ENCODE assay signal across 8 cellular contexts in the genomic region with DNA sequence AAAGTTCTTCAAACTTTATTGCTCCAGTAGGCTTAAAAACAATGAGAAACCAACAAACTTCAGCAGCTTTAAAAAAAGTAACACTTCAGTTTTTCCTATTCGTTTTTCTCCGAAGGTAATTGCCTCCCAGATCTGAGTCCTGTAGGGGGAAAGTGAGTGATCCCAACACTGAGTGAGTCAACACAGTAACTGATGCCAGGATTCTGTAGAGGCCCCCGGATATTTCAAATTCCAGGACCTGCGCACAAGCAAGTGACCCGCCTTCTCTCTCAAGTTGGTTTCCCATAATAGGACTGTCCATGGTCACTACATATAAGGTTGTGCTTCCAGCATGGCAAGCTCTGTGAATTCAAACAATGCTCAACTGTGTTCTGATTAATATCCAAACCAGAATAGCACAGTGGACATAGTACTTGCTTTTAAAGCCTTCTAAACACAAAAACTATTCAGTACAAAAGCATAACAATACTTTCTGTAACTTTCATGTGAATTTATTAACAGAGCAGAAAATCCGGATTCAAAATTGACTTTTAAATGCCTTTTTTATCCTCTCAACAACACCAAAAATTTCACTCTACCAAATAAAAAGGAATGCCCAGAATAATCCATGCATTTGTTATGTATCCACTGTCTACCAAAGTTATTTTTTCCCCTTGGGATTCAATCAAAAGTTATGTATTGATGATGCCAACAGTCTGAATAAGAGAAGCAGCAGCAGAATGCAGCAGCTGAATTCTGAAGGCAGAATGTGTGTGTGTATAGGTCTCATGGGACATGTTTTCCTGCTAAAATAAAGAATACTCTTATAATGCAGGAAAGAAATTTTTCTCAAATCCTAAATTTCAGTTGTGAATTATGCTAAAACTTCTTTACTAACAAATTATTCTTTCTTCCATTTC. TPM values are rescaled to one million over a fixed set of nuclear protein-coding genes. Genes with fewer than 3 reads are reported as not detected.
DNase-seq lines count a peak whose midpoint lies in the region; ATAC-seq and TF ChIP-seq lines count a peak whose summit lies in the region.

TSS of gene DMD (minus strand) at position 194 of the 899 bp plus-strand sequence. CDS start 237 bp downstream, outside the sequence.

- peak within 1 kb of the TSS; percentile 71 to 82 for H3K9ac ChIP-seq in stomach smooth muscle (ENCODE audit: low read length in 2 of 2)

- H3K9me3 ChIP-seq in lung (ENCODE audit: control insufficient read depth in 2 of 2, insufficient read depth in 1 of 2, low read length in 1 of 2), result no peaks in the 10 kb centered on the region
- H3K9me3 ChIP-seq in stomach smooth muscle (ENCODE audit: control insufficient read depth in 2 of 2, low read length in 2 of 2), result no peaks in the 10 kb centered on the region

- H3K4me3 ChIP-seq in epithelial cell of esophagus (ENCODE audit: low read length) (peak within 1 kb of the TSS; percentile 28), lung (no peak within 1 kb of the TSS), stomach smooth muscle (ENCODE audit: low read length in 2 of 2) (peak within 1 kb of the TSS; percentile 66 to 71)

- H3K27ac ChIP-seq in lung (ENCODE audit: low read depth in 1 of 2, low read length in 1 of 2) (peak within 1 kb of the TSS in 1 of 2 donors; percentile 57), stomach smooth muscle (ENCODE audit: low read length) (peak within 1 kb of the TSS; percentile 46)

- H3K36me3 ChIP-seq in lung (ENCODE audit: control insufficient read depth in 2 of 2, insufficient read depth in 2 of 2, low read length in 2 of 2) (no peaks in the 10 kb centered on the region), stomach smooth muscle (ENCODE audit: control insufficient read depth in 2 of 2, insufficient read depth in 2 of 2, low read length in 2 of 2) (no peaks in the 10 kb centered on the region)

- TF ChIP-seq CTCF in epithelial cell of esophagus (IDR thresholded peaks at IDR 0.05; ENCODE audit: insufficient read depth, low read depth, low read length, missing control alignments), result no peak
- no peak for TF ChIP-seq CTCF in lung (IDR thresholded peaks at IDR 0.05; ENCODE audit: control extremely low read depth, extremely low read depth)

- H3K27me3 ChIP-seq in lung (ENCODE audit: control insufficient read depth, insufficient read depth) (no peaks in the 10 kb centered on the region), stomach smooth muscle (ENCODE audit: control insufficient read depth in 1 of 2, insufficient read depth in 2 of 2, low read length in 2 of 2) (no peaks in the 10 kb centered on the region)

- DNase-seq in LHCN-M2 (ENCODE audit: low read depth) (peak; percentile 92), epithelial cell of esophagus (ENCODE audit: low read depth) (peak; percentile 65), lung (ENCODE audit: low spot score) (peak; percentile 48), NCI-H1105 (lab: John Stamatoyannopoulos, UW) (no peak), NCI-H1092 (lab: John Stamatoyannopoulos, UW) (no peak), activated gamma-delta T cell (lab: John Stamatoyannopoulos, UW) (no peak)

- ATAC-seq in lung (ENCODE audit: insufficient read depth, low FRiP score) (peak; percentile 85), SK-N-SH treated with all-trans-retinoic acid at 6 μM for 48 hours (no peak)

- no peaks in the 10 kb centered on the region for H3K4me1 ChIP-seq in lung (ENCODE audit: control insufficient read depth in 2 of 2, insufficient read depth in 2 of 2, low read length in 2 of 2)
- no peaks in the 10 kb centered on the region for H3K4me1 ChIP-seq in stomach smooth muscle (ENCODE audit: control insufficient read depth, insufficient read depth, low read length)

- 28 to 69% methylated on average over 6 of the region's 6 CpGs for WGBS in lung, 2 donors

TF ChIP-seq in SK-N-SH treated with all-trans-retinoic acid at 6 μM for 48 hours, 23 proteins besides CTCF, POLR2A, EP300 and RAD21:
- TF ChIP-seq CSDC2 (CRISPR knock-in tag; IDR thresholded peaks at IDR 0.05) (no peak), CSRNP3 (CRISPR knock-in tag; IDR thresholded peaks at IDR 0.05) (no peak), ZC3H10 (CRISPR knock-in tag; IDR thresholded peaks at IDR 0.05) (no peak), TCF4 (CRISPR knock-in tag; IDR thresholded peaks at IDR 0.05; ENCODE audit: borderline replicate concordance) (no peak), ZNF565 (CRISPR knock-in tag; conservative IDR thresholded peaks at IDR 0.05; ENCODE audit: low read depth) (no peak), ZNF8 (CRISPR knock-in tag; IDR thresholded peaks at IDR 0.05) (no peak), ZFP3 (CRISPR knock-in tag; IDR thresholded peaks at IDR 0.05) (no peak), ESRRG (CRISPR knock-in tag; IDR thresholded peaks at IDR 0.05) (no peak), RARB (CRISPR knock-in tag; IDR thresholded peaks at IDR 0.05) (no peak), ISL1 (CRISPR knock-in tag; IDR thresholded peaks at IDR 0.05) (no peak), ZNF70 (CRISPR knock-in tag; IDR thresholded peaks at IDR 0.05) (no peak)
- TF ChIP-seq, protein P1, sequence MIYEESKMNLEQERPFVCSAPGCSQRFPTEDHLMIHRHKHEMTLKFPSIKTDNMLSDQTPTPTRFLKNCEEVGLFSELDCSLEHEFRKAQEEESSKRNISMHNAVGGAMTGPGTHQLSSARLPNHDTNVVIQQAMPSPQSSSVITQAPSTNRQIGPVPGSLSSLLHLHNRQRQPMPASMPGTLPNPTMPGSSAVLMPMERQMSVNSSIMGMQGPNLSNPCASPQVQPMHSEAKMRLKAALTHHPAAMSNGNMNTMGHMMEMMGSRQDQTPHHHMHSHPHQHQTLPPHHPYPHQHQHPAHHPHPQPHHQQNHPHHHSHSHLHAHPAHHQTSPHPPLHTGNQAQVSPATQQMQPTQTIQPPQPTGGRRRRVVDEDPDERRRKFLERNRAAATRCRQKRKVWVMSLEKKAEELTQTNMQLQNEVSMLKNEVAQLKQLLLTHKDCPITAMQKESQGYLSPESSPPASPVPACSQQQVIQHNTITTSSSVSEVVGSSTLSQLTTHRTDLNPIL (CRISPR knock-in tag; IDR thresholded peaks at IDR 0.05; ENCODE audit: low read depth), result no peak
- TF ChIP-seq, protein P2, sequence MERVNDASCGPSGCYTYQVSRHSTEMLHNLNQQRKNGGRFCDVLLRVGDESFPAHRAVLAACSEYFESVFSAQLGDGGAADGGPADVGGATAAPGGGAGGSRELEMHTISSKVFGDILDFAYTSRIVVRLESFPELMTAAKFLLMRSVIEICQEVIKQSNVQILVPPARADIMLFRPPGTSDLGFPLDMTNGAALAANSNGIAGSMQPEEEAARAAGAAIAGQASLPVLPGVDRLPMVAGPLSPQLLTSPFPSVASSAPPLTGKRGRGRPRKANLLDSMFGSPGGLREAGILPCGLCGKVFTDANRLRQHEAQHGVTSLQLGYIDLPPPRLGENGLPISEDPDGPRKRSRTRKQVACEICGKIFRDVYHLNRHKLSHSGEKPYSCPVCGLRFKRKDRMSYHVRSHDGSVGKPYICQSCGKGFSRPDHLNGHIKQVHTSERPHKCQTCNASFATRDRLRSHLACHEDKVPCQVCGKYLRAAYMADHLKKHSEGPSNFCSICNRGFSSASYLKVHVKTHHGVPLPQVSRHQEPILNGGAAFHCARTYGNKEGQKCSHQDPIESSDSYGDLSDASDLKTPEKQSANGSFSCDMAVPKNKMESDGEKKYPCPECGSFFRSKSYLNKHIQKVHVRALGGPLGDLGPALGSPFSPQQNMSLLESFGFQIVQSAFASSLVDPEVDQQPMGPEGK (CRISPR knock-in tag; IDR thresholded peaks at IDR 0.05; ENCODE audit: borderline replicate concordance), result no peak

RNA-seq across cellular contexts. Expression of gene DMD, which starts in this region (rescaled TPM):
- total RNA-seq in LHCN-M2 (2014; rRNA removed), result 2.9 and 7.4 TPM in 2 replicates
- polyA plus RNA-seq in LHCN-M2 (2012), result 5.1 TPM
- 10 to 100 TPM; 15.9 to 73.8 TPM for total RNA-seq in lung
- polyA plus RNA-seq in lung, result 1 to 10 TPM; 3.9 to 6.5 TPM

Comparison
In these comparisons a context has a peak if more than half of its experiments do, and no peak if none do; other contexts are left out.
1. DNase-seq: peak in LHCN-M2 (single experiment), epithelial cell of esophagus (single experiment) and lung (single experiment); none in NCI-H1105 (single experiment), NCI-H1092 (single experiment) and activated gamma-delta T cell (single experiment).